Comparison of ENCODE assay signal across 1 cellular context in the genomic region with DNA sequence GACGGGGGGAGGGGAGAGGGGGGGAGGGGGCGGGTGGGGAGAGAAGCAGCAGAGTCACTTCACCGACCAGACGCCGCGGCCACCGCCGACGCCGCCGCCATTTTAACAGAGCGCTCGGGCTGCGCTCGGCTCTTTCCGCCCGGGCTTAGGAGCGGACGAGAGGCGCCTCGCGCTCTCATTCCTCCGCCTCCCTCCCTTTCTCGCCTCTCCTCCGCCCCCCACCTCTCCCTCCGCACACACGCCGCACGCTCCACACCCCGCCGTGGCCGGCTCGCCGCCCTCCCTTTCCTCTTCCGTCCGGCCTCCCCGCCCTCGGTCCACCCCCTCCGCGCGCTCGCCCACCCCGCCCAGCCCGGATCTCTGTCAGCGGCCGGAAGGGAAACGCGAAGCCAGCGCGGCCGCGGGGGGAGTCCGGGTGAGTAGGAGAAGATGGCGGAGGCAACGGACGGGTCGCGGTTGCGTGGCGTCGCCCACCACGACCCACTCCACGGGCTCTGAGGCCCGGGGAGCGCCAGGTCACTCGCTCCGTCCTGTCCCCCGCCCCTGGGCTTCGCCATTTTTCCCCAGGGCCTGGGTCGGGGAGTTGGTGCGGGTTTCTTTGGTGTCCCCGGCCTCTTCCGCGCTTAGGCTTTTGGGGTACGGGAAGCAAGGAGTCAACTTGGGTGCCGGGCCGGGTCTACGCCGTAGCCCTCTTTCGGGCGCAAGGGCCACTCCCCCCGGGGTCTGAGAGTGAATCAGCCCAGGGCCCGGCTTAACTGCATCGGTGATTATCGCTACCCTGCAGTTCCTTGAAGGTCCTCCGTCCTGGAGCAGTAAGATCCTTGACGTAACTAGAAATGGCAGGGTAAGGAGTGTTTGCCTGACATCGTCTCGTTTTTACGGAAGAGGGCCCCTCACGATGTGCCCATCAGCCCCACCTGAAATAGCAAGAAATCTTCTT.
TF ChIP-seq lines count a peak whose summit lies in the region.

A gene with protein sequence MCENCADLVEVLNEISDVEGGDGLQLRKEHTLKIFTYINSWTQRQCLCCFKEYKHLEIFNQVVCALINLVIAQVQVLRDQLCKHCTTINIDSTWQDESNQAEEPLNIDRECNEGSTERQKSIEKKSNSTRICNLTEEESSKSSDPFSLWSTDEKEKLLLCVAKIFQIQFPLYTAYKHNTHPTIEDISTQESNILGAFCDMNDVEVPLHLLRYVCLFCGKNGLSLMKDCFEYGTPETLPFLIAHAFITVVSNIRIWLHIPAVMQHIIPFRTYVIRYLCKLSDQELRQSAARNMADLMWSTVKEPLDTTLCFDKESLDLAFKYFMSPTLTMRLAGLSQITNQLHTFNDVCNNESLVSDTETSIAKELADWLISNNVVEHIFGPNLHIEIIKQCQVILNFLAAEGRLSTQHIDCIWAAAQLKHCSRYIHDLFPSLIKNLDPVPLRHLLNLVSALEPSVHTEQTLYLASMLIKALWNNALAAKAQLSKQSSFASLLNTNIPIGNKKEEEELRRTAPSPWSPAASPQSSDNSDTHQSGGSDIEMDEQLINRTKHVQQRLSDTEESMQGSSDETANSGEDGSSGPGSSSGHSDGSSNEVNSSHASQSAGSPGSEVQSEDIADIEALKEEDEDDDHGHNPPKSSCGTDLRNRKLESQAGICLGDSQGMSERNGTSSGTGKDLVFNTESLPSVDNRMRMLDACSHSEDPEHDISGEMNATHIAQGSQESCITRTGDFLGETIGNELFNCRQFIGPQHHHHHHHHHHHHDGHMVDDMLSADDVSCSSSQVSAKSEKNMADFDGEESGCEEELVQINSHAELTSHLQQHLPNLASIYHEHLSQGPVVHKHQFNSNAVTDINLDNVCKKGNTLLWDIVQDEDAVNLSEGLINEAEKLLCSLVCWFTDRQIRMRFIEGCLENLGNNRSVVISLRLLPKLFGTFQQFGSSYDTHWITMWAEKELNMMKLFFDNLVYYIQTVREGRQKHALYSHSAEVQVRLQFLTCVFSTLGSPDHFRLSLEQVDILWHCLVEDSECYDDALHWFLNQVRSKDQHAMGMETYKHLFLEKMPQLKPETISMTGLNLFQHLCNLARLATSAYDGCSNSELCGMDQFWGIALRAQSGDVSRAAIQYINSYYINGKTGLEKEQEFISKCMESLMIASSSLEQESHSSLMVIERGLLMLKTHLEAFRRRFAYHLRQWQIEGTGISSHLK (N-terminal part only) (minus strand): TSS at position 123 of the 940 bp plus-strand sequence. CDS start 395 bp downstream, outside the sequence.

TF ChIP-seq in K562, 482 proteins besides CTCF, POLR2A, EP300 and RAD21 (continued from another document and continues in another):
- no peak; a peak in 1 of 4 replicates for TF ChIP-seq ZNF318 (IDR thresholded peaks at IDR 0.05; ENCODE audit: borderline replicate concordance in 1 of 2, low read depth in 1 of 2)
- no peak for TF ChIP-seq E2F3 (CRISPR knock-in tag; IDR thresholded peaks at IDR 0.05)
- no peak for TF ChIP-seq PHTF2 (CRISPR knock-in tag; IDR thresholded peaks at IDR 0.05)
- no peak for TF ChIP-seq ZNF609 (CRISPR knock-in tag; IDR thresholded peaks at IDR 0.05; ENCODE audit: borderline replicate concordance)
- no peak for TF ChIP-seq ZNF316 (IDR thresholded peaks at IDR 0.05)
- no peak for TF ChIP-seq MLLT1 (IDR thresholded peaks at IDR 0.05)
- TF ChIP-seq, protein P1, sequence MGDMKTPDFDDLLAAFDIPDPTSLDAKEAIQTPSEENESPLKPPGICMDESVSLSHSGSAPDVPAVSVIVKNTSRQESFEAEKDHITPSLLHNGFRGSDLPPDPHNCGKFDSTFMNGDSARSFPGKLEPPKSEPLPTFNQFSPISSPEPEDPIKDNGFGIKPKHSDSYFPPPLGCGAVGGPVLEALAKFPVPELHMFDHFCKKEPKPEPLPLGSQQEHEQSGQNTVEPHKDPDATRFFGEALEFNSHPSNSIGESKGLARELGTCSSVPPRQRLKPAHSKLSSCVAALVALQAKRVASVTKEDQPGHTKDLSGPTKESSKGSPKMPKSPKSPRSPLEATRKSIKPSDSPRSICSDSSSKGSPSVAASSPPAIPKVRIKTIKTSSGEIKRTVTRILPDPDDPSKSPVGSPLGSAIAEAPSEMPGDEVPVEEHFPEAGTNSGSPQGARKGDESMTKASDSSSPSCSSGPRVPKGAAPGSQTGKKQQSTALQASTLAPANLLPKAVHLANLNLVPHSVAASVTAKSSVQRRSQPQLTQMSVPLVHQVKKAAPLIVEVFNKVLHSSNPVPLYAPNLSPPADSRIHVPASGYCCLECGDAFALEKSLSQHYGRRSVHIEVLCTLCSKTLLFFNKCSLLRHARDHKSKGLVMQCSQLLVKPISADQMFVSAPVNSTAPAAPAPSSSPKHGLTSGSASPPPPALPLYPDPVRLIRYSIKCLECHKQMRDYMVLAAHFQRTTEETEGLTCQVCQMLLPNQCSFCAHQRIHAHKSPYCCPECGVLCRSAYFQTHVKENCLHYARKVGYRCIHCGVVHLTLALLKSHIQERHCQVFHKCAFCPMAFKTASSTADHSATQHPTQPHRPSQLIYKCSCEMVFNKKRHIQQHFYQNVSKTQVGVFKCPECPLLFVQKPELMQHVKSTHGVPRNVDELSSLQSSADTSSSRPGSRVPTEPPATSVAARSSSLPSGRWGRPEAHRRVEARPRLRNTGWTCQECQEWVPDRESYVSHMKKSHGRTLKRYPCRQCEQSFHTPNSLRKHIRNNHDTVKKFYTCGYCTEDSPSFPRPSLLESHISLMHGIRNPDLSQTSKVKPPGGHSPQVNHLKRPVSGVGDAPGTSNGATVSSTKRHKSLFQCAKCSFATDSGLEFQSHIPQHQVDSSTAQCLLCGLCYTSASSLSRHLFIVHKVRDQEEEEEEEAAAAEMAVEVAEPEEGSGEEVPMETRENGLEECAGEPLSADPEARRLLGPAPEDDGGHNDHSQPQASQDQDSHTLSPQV (IDR thresholded peaks at IDR 0.05), result no peak
- TF ChIP-seq TCF15 (CRISPR knock-in tag; IDR thresholded peaks at IDR 0.05), result no peak
- TF ChIP-seq CTBP1 (IDR thresholded peaks at IDR 0.05; ENCODE audit: borderline replicate concordance), result no peak
- no peak for TF ChIP-seq STAT5A (IDR thresholded peaks at IDR 0.05; ENCODE audit: borderline replicate concordance, low read length)
- no peak for TF ChIP-seq ZNF23 (CRISPR knock-in tag; IDR thresholded peaks at IDR 0.05)
- TF ChIP-seq HOXB6 (CRISPR knock-in tag; IDR thresholded peaks at IDR 0.05; ENCODE audit: borderline replicate concordance), result no peak
- no peak for TF ChIP-seq DNMT1 (IDR thresholded peaks at IDR 0.05)
- TF ChIP-seq MYBL2 (IDR thresholded peaks at IDR 0.05; ENCODE audit: low read depth), result no peak
- no peak for TF ChIP-seq MYBL2 (CRISPR knock-in tag; IDR thresholded peaks at IDR 0.05; ENCODE audit: borderline replicate concordance)
- no peak for TF ChIP-seq IRF2 (CRISPR knock-in tag; IDR thresholded peaks at IDR 0.05)
